In genomic region chr3:13174803-13175135, GRCh38 we compare ENCODE assay signal across 27 cellular contexts.
"Had no signal": no experiment of that assay in that cellular context is flagged by ENCODE, and none has a peak within 500 bp of the region (broad histone marks: within the 10 kb centered on the region; RNA-seq: fewer than 3 reads in every experiment).

No MANE protein-coding gene starts in this region.

- H3K27me3 ChIP-seq: hepatocyte, right atrium auricular region, right lobe of liver, stomach, testis, thyroid gland, transverse colon, upper lobe of left lung, vagina had no signal

- H3K4me2 ChIP-seq: hepatocyte, smooth muscle cell had no signal

- H3K27me3 Mint-ChIP-seq: naive thymus-derived CD4-positive, alpha-beta T cell; progenitor cell of endocrine pancreas had no signal

- H2AFZ ChIP-seq: hepatocyte, parathyroid adenoma had no signal

- H3K9me3 ChIP-seq: testis, thyroid gland, vagina had no signal

- H3K4me3 ChIP-seq: heart right ventricle, hepatocyte, lower lobe of right lung, mucosa of descending colon, right atrium auricular region, right lobe of liver, smooth muscle cell, stomach, testis, thyroid gland, transverse colon, upper lobe of left lung, vagina had no signal

- DNase-seq: heart right ventricle; kidney glomerular epithelial cell; left cardiac atrium; left ventricle myocardium superior; lower lobe of right lung; mammary epithelial cell; mesendoderm; midbrain; mucosa of descending colon; naive thymus-derived CD4-positive, alpha-beta T cell; nucleus accumbens; stimulated activated CD4-positive, alpha-beta T cell treated with anti-CD3 and anti-CD28 coated beads, Interleukin-1b, Interleukin-23, amount 100 ng/mL, for 48 hours; stimulated activated CD4-positive, alpha-beta T cell treated with anti-CD3 and anti-CD28 coated beads, Interleukin-2, amount 100 ng/mL, for 48 hours; stimulated activated naive CD4-positive, alpha-beta T cell; stomach; testis; thyroid gland; transverse colon; upper lobe of left lung had no signal

- H3K4me3 Mint-ChIP-seq: naive thymus-derived CD4-positive, alpha-beta T cell; natural killer cell treated with Interleukin-12 subunit alpha and Interleukin-12 subunit beta and Interleukin-15 and Interleukin-18, amount 100 ng/mL, for 72 hours had no signal

- ATAC-seq: heart right ventricle; left cardiac atrium; left ventricle myocardium superior; lower lobe of right lung; mucosa of descending colon; naive thymus-derived CD4-positive, alpha-beta T cell had no signal

- H3K9ac ChIP-seq: parathyroid adenoma had no signal

- H3K79me2 ChIP-seq: hepatocyte, parathyroid adenoma had no signal

- H3K4me1 ChIP-seq: heart right ventricle, lower lobe of right lung, parathyroid adenoma, right atrium auricular region, stomach, testis, thyroid gland, transverse colon, upper lobe of left lung, vagina had no signal

- H3K4me1 Mint-ChIP-seq: naive thymus-derived CD4-positive, alpha-beta T cell had no signal

- H3K27ac ChIP-seq: heart right ventricle, hepatocyte, lower lobe of right lung, parathyroid adenoma, right atrium auricular region, right lobe of liver, stomach, testis, thyroid gland, transverse colon, upper lobe of left lung, vagina had no signal

- H3K27ac Mint-ChIP-seq: natural killer cell treated with Interleukin-12 subunit alpha and Interleukin-12 subunit beta and Interleukin-15 and Interleukin-18, amount 100 ng/mL, for 72 hours; progenitor cell of endocrine pancreas had no signal

- H3K36me3 ChIP-seq: heart right ventricle, lower lobe of right lung, right atrium auricular region, right lobe of liver, stomach, thyroid gland, transverse colon, upper lobe of left lung, vagina had no signal
